ENCODE assay signal across 9 cellular contexts in the genomic region with DNA sequence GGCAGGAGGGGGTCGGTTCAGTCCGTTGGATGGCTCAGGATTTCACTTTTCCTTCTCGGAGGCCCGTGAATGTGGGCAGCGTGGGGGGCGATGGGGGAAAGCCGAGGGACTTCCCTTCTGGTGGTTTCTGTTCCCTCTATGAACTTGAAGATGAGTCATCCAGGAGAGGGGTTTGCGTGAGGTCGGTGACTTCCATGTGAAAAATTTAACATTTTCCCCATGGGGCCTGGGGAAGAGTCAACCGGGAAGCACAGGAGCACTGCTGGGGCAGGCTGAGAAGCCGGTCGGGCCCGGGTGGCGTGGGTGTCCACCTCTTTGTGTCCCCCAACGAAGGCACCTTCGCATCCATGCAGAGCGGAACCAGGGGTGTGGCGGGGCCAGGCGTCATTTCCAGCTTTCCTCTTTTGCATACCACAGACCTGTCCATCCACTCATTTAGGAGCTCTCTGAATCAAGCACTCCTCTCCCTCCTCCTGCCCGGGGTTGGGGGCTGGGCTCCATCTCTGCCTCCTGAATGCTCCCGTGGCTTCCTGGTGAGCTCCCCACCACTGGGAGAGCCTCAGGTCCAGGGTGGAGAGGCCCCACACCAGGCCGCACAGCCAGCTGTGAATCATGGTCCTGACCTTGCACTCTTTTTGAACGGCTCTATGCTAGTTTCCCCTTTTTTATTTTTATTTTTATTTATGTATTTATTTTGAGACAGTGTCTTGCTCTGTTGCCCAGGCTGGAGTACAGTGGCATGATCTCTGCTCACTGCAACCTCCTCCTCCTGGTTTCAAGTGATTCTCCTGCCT.
A peak's percentile ranks its signal among the peaks of the same experiment; 100 is the strongest.
DNase-seq lines count a peak whose midpoint lies in the region; ATAC-seq, FAIRE-seq and TF ChIP-seq lines count a peak whose summit lies in the region.
"Had no signal": no experiment of that assay in that cellular context is flagged by ENCODE, and none has a peak within 500 bp of the region (broad histone marks: within the 10 kb centered on the region; RNA-seq: fewer than 3 reads in every experiment).

No MANE protein-coding gene starts in this region.

- TF ChIP-seq EP300 in HepG2 (IDR thresholded peaks at IDR 0.05; ENCODE audit: low read depth in 2 of 2, low read length in 2 of 2) (no peak), HepG2 (CRISPR knock-in tag; IDR thresholded peaks at IDR 0.05; ENCODE audit: borderline replicate concordance) (no peak)

- H3K9ac ChIP-seq in HepG2 (ENCODE audit: insufficient read depth, low read depth, low read length) = no peak overlapping the region

- 0 out of 2 replicates have a peak, but pooled peaks cover 2% of the 10 kb centered on the region for H4K20me1 ChIP-seq in HepG2 (ENCODE audit: insufficient read depth, low read length)

- H3K27me3 Mint-ChIP-seq in activated naive CD8-positive, alpha-beta T cell = no peaks in the 10 kb centered on the region
- H3K27me3 Mint-ChIP-seq in immature natural killer cell (ENCODE audit: low read depth in 3 of 3) = peaks cover under 1 to 11% (median 4%) of the 10 kb centered on the region in 3 donors

- no peak for TF ChIP-seq CTCF in HepG2 (CRISPR knock-in tag; IDR thresholded peaks at IDR 0.05)

- H3K79me2 ChIP-seq in HepG2 (ENCODE audit: insufficient read depth, low read length) = no peaks in the 10 kb centered on the region

- 38% methylated on average over 16 of the region's 23 CpGs for WGBS in HepG2 (ENCODE audit: low lambda C conversion rate)

- H3K36me3 Mint-ChIP-seq in activated naive CD8-positive, alpha-beta T cell = peaks cover 2% of the 10 kb centered on the region
- H3K36me3 Mint-ChIP-seq in immature natural killer cell = peaks cover 0 to 4% (median 0%) of the 10 kb centered on the region in 3 donors

- ATAC-seq in GM18502 (IDR thresholded peaks at IDR 0.05; ENCODE audit: poor library complexity, unreplicated experiment) (peak; percentile 50), GM21825 (IDR thresholded peaks at IDR 0.05; ENCODE audit: unreplicated experiment) (peak; percentile 40), HepG2 (no peak)

- no peak overlapping the region for H3K4me3 ChIP-seq in HepG2 (replicated peaks in 1 of 3; ENCODE audit: insufficient read depth in 1 of 3, low read depth in 2 of 3, low read length in 3 of 3)
- H3K4me3 ChIP-seq: SK-N-MC had no signal

- no peaks in the 10 kb centered on the region for H3K9me3 Mint-ChIP-seq in activated naive CD8-positive, alpha-beta T cell (ENCODE audit: low read depth)
- no peaks in the 10 kb centered on the region for H3K9me3 Mint-ChIP-seq in immature natural killer cell

- peak overlapping the region; percentile 57 for H3K4me3 Mint-ChIP-seq in activated naive CD8-positive, alpha-beta T cell
- H3K4me3 Mint-ChIP-seq in immature natural killer cell = peak overlapping the region in 2 of 5 donors; percentile 41 to 89

- intact Hi-C loops in HepG2 (cut with micrococcal nuclease; ENCODE audit: unreplicated experiment) = no loop called here

- in situ Hi-C loops in HepG2 (cut with HindIII; ENCODE audit: extremely low pct_ligation_motif_present, low pct_unique_long_range_greater_than_20kb) = no loop called here

- no peak overlapping the region for H3K27ac Mint-ChIP-seq in activated naive CD8-positive, alpha-beta T cell
- H3K27ac Mint-ChIP-seq in immature natural killer cell = peak overlapping the region in 2 of 6 donors; percentile 33 to 69

- no peak overlapping the region for H3K27ac ChIP-seq in HepG2 (ENCODE audit: extremely low read length, insufficient read depth, low read length)
- H3K27ac ChIP-seq: SK-N-MC had no signal

- no peak for TF ChIP-seq RAD21 in HepG2 (CRISPR knock-in tag; IDR thresholded peaks at IDR 0.05)

- H2AFZ ChIP-seq in HepG2 (ENCODE audit: low read length) = no peak overlapping the region

- POLR2A ChIA-PET in HepG2 (lab: Yijun Ruan, JAX) = no interaction called here

- H3K27me3 ChIP-seq in HepG2 (ENCODE audit: control insufficient read depth in 1 of 2, insufficient read depth in 2 of 2, low read length in 2 of 2) = peaks cover 3 to 23% of the 10 kb centered on the region in 2 experiments; a peak in 3 of 5 replicates

- H3K4me1 Mint-ChIP-seq in activated naive CD8-positive, alpha-beta T cell (ENCODE audit: low read depth) = peaks cover 55% of the 10 kb centered on the region
- peaks cover 34 to 45% of the 10 kb centered on the region in 2 donors for H3K4me1 Mint-ChIP-seq in immature natural killer cell

- CTCF ChIA-PET in HepG2 (lab: Yijun Ruan, JAX; ENCODE audit: low intra/inter-chr PET ratio, low total read pairs) = no interaction called here

- H3K36me3 ChIP-seq in HepG2 (replicated peaks in 1 of 2; ENCODE audit: control insufficient read depth in 1 of 2, insufficient read depth in 2 of 2, low read length in 2 of 2) = no peaks in the 10 kb centered on the region

- no peaks in the 10 kb centered on the region for H3K9me3 ChIP-seq in HepG2 (ENCODE audit: low read length)

- H3K4me2 ChIP-seq in HepG2 (ENCODE audit: low read depth, low read length) = no peak overlapping the region

- peak; percentile 20 to 28 for DNase-seq in Kasumi-1 (lab: John Stamatoyannopoulos, UW)
- peak; percentile 59 for DNase-seq in stimulated activated CD4-positive, alpha-beta T cell treated with anti-CD3 and anti-CD28 coated beads, Interleukin-4, amount 100 ng/mL, for 24 hours
- DNase-seq in HepG2 (ENCODE audit: low spot score) = no peak
- no peak for DNase-seq in immature natural killer cell
- no peak for DNase-seq in NCI-H510A treated with DMSO at 0.1 percent for 48 hours (lab: John Stamatoyannopoulos, UW)

- no peak for FAIRE-seq in HepG2 (lab: Jason Lieb, UNC)

- BruUV-seq in HepG2 (replicated peaks; lab: Mats Ljungman, UMichigan) = no TSS peak

- peaks cover 5% of the 10 kb centered on the region; the same call in 1 of the 2 replicates for H3K4me1 ChIP-seq in HepG2 (ENCODE audit: insufficient read depth, low read length)

- TF ChIP-seq POLR2A in HepG2 (IDR thresholded peaks at IDR 0.05; ENCODE audit: insufficient read depth in 1 of 2, low read depth in 2 of 2, low read length in 2 of 2) = no peak

TF ChIP-seq in HepG2, 621 proteins besides CTCF, POLR2A, EP300 and RAD21:
- TF ChIP-seq SETDB1 (CRISPR knock-in tag; IDR thresholded peaks at IDR 0.05; ENCODE audit: borderline replicate concordance) (no peak), DMAP1 (CRISPR knock-in tag; IDR thresholded peaks at IDR 0.05) (no peak), PAWR (CRISPR knock-in tag; IDR thresholded peaks at IDR 0.05; ENCODE audit: borderline replicate concordance) (no peak), HHEX (CRISPR knock-in tag; IDR thresholded peaks at IDR 0.05) (no peak), BCL6 (CRISPR knock-in tag; IDR thresholded peaks at IDR 0.05) (no peak), XBP1 (CRISPR knock-in tag; IDR thresholded peaks at IDR 0.05) (no peak), ZNF552 (CRISPR knock-in tag; IDR thresholded peaks at IDR 0.05; ENCODE audit: borderline replicate concordance) (no peak), ZNF468 (CRISPR knock-in tag; IDR thresholded peaks at IDR 0.05) (no peak), TEAD3 (CRISPR knock-in tag; optimal IDR thresholded peaks at IDR 0.05; ENCODE audit: borderline replicate concordance) (no peak), BHLHE40 (IDR thresholded peaks at IDR 0.05; ENCODE audit: low read length) (no peak)
- TF ChIP-seq, protein P1, sequence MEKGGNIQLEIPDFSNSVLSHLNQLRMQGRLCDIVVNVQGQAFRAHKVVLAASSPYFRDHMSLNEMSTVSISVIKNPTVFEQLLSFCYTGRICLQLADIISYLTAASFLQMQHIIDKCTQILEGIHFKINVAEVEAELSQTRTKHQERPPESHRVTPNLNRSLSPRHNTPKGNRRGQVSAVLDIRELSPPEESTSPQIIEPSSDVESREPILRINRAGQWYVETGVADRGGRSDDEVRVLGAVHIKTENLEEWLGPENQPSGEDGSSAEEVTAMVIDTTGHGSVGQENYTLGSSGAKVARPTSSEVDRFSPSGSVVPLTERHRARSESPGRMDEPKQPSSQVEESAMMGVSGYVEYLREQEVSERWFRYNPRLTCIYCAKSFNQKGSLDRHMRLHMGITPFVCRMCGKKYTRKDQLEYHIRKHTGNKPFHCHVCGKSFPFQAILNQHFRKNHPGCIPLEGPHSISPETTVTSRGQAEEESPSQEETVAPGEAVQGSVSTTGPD (CRISPR knock-in tag; IDR thresholded peaks at IDR 0.05) = no peak

Comparison
In these comparisons a context has a peak if more than half of its experiments do, and no peak if none do; other contexts are left out.
1. DNase-seq: peak in Kasumi-1 (2 of 2) and stimulated activated CD4-positive, alpha-beta T cell treated with anti-CD3 and anti-CD28 coated beads, Interleukin-4, amount 100 ng/mL, for 24 hours (single experiment); none in HepG2 (single experiment), immature natural killer cell (0 of 3) and NCI-H510A treated with DMSO at 0.1 percent for 48 hours (single experiment).